ENCODE assay signal across 23 cellular contexts in genomic region chr7:128097211-128097731, GRCh38.
"Had no signal": no experiment of that assay in that cellular context is flagged by ENCODE, and none has a peak within 500 bp of the region (broad histone marks: within the 10 kb centered on the region; RNA-seq: fewer than 3 reads in every experiment).

No MANE protein-coding gene starts in this region.

- H3K9me3 ChIP-seq: ascending aorta, MG63 had no signal

- ATAC-seq: activated CD4-positive, CD25-positive, alpha-beta regulatory T cell treated with anti-CD3 and anti-CD28 coated beads, Interleukin-2, amount 50 U/mL, for 24 hours; activated CD8-positive, alpha-beta T cell treated with anti-CD3 and anti-CD28 coated beads for 36 hours; activated naive CD4-positive, alpha-beta T cell treated with anti-CD3 and anti-CD28 coated beads, Interleukin-2, amount 50 U/mL, for 72 hours; activated naive CD8-positive, alpha-beta T cell treated with anti-CD3 and anti-CD28 coated beads, Interleukin-2, amount 50 U/mL, for 24 hours; PC-3 had no signal

- H3K27me3 Mint-ChIP-seq: activated CD8-positive, alpha-beta T cell treated with anti-CD3 and anti-CD28 coated beads for 36 hours; activated naive CD8-positive, alpha-beta T cell treated with anti-CD3 and anti-CD28 coated beads, Interleukin-2, amount 50 U/mL, for 24 hours; activated T-cell treated with anti-CD3 and anti-CD28 coated beads, Interleukin-2, amount 50 U/mL, for 24 hours; brain; central memory CD8-positive, alpha-beta T cell had no signal

- H3K9me3 Mint-ChIP-seq: activated CD8-positive, alpha-beta T cell treated with anti-CD3 and anti-CD28 coated beads for 36 hours; activated naive CD4-positive, alpha-beta T cell treated with anti-CD3 and anti-CD28 coated beads, Interleukin-2, amount 50 U/mL, for 72 hours; activated naive CD8-positive, alpha-beta T cell treated with anti-CD3 and anti-CD28 coated beads, Interleukin-2, amount 50 U/mL, for 24 hours; activated T-cell treated with anti-CD3 and anti-CD28 coated beads, Interleukin-2, amount 50 U/mL, for 24 hours; central memory CD8-positive, alpha-beta T cell; T-helper 1 cell treated with Interleukin-12 subunit alpha and Interleukin-12 subunit beta and Interleukin-4 antibody, amounts not matched to agents 30 μg/mL and 1 μg/mL, for 36 hours had no signal

- H3K4me3 Mint-ChIP-seq: activated CD8-positive, alpha-beta T cell treated with anti-CD3 and anti-CD28 coated beads for 36 hours; activated naive CD8-positive, alpha-beta T cell treated with anti-CD3 and anti-CD28 coated beads, Interleukin-2, amount 50 U/mL, for 24 hours; activated T-cell treated with anti-CD3 and anti-CD28 coated beads, Interleukin-2, amount 50 U/mL, for 24 hours; brain; central memory CD8-positive, alpha-beta T cell; T-helper 1 cell treated with Interleukin-12 subunit alpha and Interleukin-12 subunit beta and Interleukin-4 antibody, amounts not matched to agents 30 μg/mL and 1 μg/mL, for 36 hours had no signal

- H3K4me3 ChIP-seq: ascending aorta, MG63, SK-N-MC had no signal

- H3K27ac ChIP-seq: ascending aorta, SK-N-MC had no signal

- H3K36me3 ChIP-seq: MG63 had no signal

- H3K27me3 ChIP-seq: ascending aorta, MG63 had no signal

- H3K4me1 ChIP-seq: ascending aorta had no signal

- DNase-seq: activated CD4-positive, alpha-beta T cell treated with anti-CD3 and anti-CD28 coated beads for 4 hours; activated CD8-positive, alpha-beta memory T cell treated with anti-CD3 and anti-CD28 coated beads, Interleukin-2, amount 50 U/mL, for 48 hours; activated CD8-positive, alpha-beta T cell treated with anti-CD3 and anti-CD28 coated beads for 36 hours; activated effector memory CD4-positive, alpha-beta T cell treated with anti-CD3 and anti-CD28 coated beads, Interleukin-2, amount 50 U/mL, for 16 hours; activated naive CD4-positive, alpha-beta T cell treated with Interleukin-2 at 50 U/mL for 16 hours; activated naive CD8-positive, alpha-beta T cell treated with anti-CD3 and anti-CD28 coated beads, Interleukin-2, amount 50 U/mL, for 24 hours; activated T-cell treated with anti-CD3 and anti-CD28 coated beads, Interleukin-2, amount 50 U/mL, for 24 hours; amniotic stem cell; MG63; MV-4-11; NCI-H1105; NCI-H1436; NCI-H1694 treated with DMSO at 0.1 percent for 48 hours; NCI-H2029 treated with DMSO at 0.1 percent for 48 hours; NCI-H510A treated with DMSO at 0.1 percent for 48 hours; PC-3 had no signal

- H3K27ac Mint-ChIP-seq: activated CD8-positive, alpha-beta T cell treated with anti-CD3 and anti-CD28 coated beads for 36 hours; activated naive CD8-positive, alpha-beta T cell treated with anti-CD3 and anti-CD28 coated beads, Interleukin-2, amount 50 U/mL, for 24 hours; activated T-cell treated with anti-CD3 and anti-CD28 coated beads, Interleukin-2, amount 50 U/mL, for 24 hours; T-helper 1 cell treated with Interleukin-12 subunit alpha and Interleukin-12 subunit beta and Interleukin-4 antibody, amounts not matched to agents 30 μg/mL and 1 μg/mL, for 36 hours had no signal
